10 cellular contexts compared by ENCODE assay signal in the genomic region with DNA sequence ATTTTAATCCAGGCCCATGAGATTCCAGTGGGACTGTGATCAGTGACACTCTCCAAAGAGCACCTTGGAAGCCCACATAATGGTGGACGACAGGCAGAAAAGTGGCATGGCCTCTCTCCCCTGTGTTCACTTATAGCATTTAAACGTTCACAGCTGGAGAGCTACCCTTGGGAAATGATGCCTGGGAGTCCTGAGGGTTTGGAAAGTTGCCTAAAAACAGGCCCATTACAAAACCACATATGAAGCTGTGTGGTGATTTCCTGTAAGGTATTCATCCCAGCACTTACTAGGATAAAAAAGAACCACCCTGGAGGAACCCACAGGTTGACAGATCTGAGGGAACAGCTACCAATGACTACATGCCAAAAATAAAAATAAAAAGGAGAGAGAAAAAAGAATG.
DNase-seq lines count a peak whose midpoint lies in the region; ATAC-seq and TF ChIP-seq lines count a peak whose summit lies in the region.
"Had no signal": no experiment of that assay in that cellular context is flagged by ENCODE, and none has a peak within 500 bp of the region (broad histone marks: within the 10 kb centered on the region; RNA-seq: fewer than 3 reads in every experiment).

No MANE protein-coding gene starts in this region.

- H2AFZ ChIP-seq in mammary epithelial cell (ENCODE audit: low read depth, low read length) = no peak overlapping the region
- H2AFZ ChIP-seq: parathyroid adenoma had no signal

- TF ChIP-seq POLR2A in vagina (IDR thresholded peaks at IDR 0.05) = no peak

- 60% methylated on average over 2 of the region's 2 CpGs for WGBS in mammary epithelial cell (ENCODE audit: low coverage, missing lambda C conversion rate)

- no peaks in the 10 kb centered on the region for H4K20me1 ChIP-seq in mammary epithelial cell (ENCODE audit: insufficient read depth, low read length)

- H3K27me3 ChIP-seq in mammary epithelial cell (ENCODE audit: insufficient read depth, low read length) (no peaks in the 10 kb centered on the region), vagina (no peaks in the 10 kb centered on the region)

- H3K27ac ChIP-seq in mammary epithelial cell (ENCODE audit: insufficient read depth, low read depth, low read length) (no peak overlapping the region), vagina (no peak overlapping the region)
- H3K27ac ChIP-seq: KMS-11, parathyroid adenoma had no signal

- H3K4me3 ChIP-seq in mammary epithelial cell (replicated peaks in 1 of 3; ENCODE audit: insufficient read depth in 1 of 3, low read depth in 2 of 3, low read length in 3 of 3) (no peak overlapping the region), vagina (no peak overlapping the region)

- H3K79me2 ChIP-seq in mammary epithelial cell (ENCODE audit: insufficient read depth, low read length) = no peaks in the 10 kb centered on the region
- H3K79me2 ChIP-seq: parathyroid adenoma had no signal

- CTCF ChIA-PET in mammary epithelial cell (lab: Charles Lee; ENCODE audit: low non-redundant PET) = no interaction called here

- intact Hi-C loops in mammary epithelial cell (cut with micrococcal nuclease) (no loop called here), vagina (cut with DNase I) (loop anchor here (5.0 kb wide), 1 partner anchor 487 kb away; no protein-coding TSS in a partner anchor)

- ATAC-seq in HG03139 (IDR thresholded peaks at IDR 0.05; ENCODE audit: unreplicated experiment) (no peak), GM19328 (IDR thresholded peaks at IDR 0.05; ENCODE audit: unreplicated experiment) (no peak)
- ATAC-seq: Panc1 had no signal

- no peak for TF ChIP-seq CTCF in mammary epithelial cell (conservative IDR thresholded peaks at IDR 0.05 in 1 of 2, IDR thresholded peaks at IDR 0.05 in 1 of 2; ENCODE audit: extremely low read depth in 1 of 2, insufficient read depth in 1 of 2, low read depth in 1 of 2, low read length in 2 of 2)
- no peak for TF ChIP-seq CTCF in vagina (IDR thresholded peaks at IDR 0.05)

- no TSS peak for BruUV-seq in mammary epithelial cell (replicated peaks; lab: Mats Ljungman, UMichigan)

- in situ Hi-C loops in mammary epithelial cell (cut with MboI; ENCODE audit: low sequenced_read_pairs in 2 of 2) = no loop called here

- H3K4me1 ChIP-seq in mammary epithelial cell (ENCODE audit: insufficient read depth, low read length) (no peaks in the 10 kb centered on the region), vagina (no peaks in the 10 kb centered on the region)
- H3K4me1 ChIP-seq: parathyroid adenoma had no signal

- no peak overlapping the region for H3K9ac ChIP-seq in mammary epithelial cell (ENCODE audit: insufficient read depth, low read length)
- H3K9ac ChIP-seq: KMS-11, parathyroid adenoma had no signal

- dilution Hi-C loops in mammary epithelial cell (cut with HindIII; ENCODE audit: low sequenced_read_pairs) = no loop called here

- DNase-seq in Daoy (ENCODE audit: low read depth) (peak; percentile 71), NCI-H1048 (lab: John Stamatoyannopoulos, UW) (peak; percentile 5), mammary epithelial cell (peak; percentile 65), renal cortical epithelial cell (ENCODE audit: low read depth) (peak; percentile 83), vagina (ENCODE audit: extremely low spot score in 2 of 2) (no peak)

- H3K36me3 ChIP-seq in mammary epithelial cell (ENCODE audit: insufficient read depth, low read length) (no peaks in the 10 kb centered on the region), vagina (no peaks in the 10 kb centered on the region)

- no peak overlapping the region for H3K4me2 ChIP-seq in mammary epithelial cell (ENCODE audit: insufficient read depth, low read depth, low read length)
- H3K4me2 ChIP-seq: KMS-11 had no signal

- no peaks in the 10 kb centered on the region for H3K9me3 ChIP-seq in mammary epithelial cell (replicated peaks; ENCODE audit: insufficient read depth, low read length)
- H3K9me3 ChIP-seq in vagina = no peaks in the 10 kb centered on the region

Comparison
In these comparisons a context has a peak if more than half of its experiments do, and no peak if none do; other contexts are left out.
1. DNase-seq: peak in Daoy (single experiment), NCI-H1048 (single experiment), mammary epithelial cell (single experiment) and renal cortical epithelial cell (single experiment); none in vagina (0 of 2).